ENCODE assay signal across 8 cellular contexts in the genomic region with DNA sequence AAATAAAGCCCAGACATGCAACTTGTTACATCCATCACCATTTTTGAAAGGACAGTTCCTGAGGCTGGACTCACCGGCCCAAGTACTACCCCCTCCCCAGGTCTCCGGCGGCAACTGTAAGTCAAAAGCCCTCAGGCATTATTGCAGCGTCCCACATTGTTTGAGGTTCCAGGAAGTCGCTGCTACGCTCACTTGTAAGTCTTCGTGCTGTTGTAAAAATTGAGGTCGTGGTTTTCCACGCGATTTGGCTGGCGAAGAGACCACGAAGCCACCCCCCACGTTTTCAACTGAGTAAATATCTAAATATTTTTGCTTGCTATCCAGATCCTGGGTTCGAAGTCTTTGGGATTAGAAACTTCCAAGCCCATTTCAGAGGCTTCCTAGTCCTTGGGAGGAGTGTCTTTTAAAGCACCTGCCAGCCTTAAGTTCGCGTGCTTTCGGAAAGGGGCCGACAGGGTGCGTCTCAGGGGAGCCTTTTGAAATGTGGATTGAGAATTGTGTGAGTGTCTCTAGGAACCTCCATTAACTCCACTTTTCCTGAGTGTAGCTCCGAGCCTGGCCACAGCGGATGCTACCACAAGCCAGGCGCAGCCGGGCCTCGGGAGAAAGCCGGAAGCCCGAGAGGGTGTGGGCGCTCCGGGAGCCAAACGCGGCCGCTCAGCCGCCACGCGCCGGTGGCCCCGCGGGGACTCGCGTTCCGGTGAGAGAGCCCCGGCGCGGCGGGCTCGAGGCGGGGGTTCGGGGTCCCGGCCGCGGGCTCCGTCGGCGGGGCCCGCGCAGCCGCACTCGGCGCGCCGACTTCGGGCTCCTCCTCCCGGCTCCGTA. TPM values are rescaled to one million over a fixed set of nuclear protein-coding genes. Genes with fewer than 3 reads are reported as not detected.
A peak's percentile ranks its signal among the peaks of the same experiment; 100 is the strongest.
DNase-seq lines count a peak whose midpoint lies in the region; ATAC-seq and TF ChIP-seq lines count a peak whose summit lies in the region.

A gene with protein sequence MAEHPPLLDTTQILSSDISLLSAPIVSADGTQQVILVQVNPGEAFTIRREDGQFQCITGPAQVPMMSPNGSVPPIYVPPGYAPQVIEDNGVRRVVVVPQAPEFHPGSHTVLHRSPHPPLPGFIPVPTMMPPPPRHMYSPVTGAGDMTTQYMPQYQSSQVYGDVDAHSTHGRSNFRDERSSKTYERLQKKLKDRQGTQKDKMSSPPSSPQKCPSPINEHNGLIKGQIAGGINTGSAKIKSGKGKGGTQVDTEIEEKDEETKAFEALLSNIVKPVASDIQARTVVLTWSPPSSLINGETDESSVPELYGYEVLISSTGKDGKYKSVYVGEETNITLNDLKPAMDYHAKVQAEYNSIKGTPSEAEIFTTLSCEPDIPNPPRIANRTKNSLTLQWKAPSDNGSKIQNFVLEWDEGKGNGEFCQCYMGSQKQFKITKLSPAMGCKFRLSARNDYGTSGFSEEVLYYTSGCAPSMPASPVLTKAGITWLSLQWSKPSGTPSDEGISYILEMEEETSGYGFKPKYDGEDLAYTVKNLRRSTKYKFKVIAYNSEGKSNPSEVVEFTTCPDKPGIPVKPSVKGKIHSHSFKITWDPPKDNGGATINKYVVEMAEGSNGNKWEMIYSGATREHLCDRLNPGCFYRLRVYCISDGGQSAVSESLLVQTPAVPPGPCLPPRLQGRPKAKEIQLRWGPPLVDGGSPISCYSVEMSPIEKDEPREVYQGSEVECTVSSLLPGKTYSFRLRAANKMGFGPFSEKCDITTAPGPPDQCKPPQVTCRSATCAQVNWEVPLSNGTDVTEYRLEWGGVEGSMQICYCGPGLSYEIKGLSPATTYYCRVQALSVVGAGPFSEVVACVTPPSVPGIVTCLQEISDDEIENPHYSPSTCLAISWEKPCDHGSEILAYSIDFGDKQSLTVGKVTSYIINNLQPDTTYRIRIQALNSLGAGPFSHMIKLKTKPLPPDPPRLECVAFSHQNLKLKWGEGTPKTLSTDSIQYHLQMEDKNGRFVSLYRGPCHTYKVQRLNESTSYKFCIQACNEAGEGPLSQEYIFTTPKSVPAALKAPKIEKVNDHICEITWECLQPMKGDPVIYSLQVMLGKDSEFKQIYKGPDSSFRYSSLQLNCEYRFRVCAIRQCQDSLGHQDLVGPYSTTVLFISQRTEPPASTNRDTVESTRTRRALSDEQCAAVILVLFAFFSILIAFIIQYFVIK (plus strand): TSS at position 812 of the 825 bp plus-strand sequence. CDS start 30,279 bp downstream, outside the sequence.

- H4K5ac ChIP-seq in H9 (ENCODE audit: insufficient read length, low read depth, low read length), result no peak within 1 kb of the TSS

- H3K56ac ChIP-seq in H9 (ENCODE audit: insufficient read length, low read depth, low read length), result no peak within 1 kb of the TSS

- H3K23me2 ChIP-seq in H9 (ENCODE audit: insufficient read length, low read depth, low read length, poor library complexity, severe bottlenecking), result peaks cover 8% of the 10 kb centered on the region

- H3K23ac ChIP-seq in H9 (ENCODE audit: insufficient read length, low read depth, low read length), result no peak within 1 kb of the TSS

- peak within 1 kb of the TSS; percentile 74 for H3K9ac ChIP-seq in H9 (ENCODE audit: extremely low read depth, insufficient read length, low read length)

- H3K27ac ChIP-seq in H9 (ENCODE audit: insufficient read length, low read depth, low read length) (peak within 1 kb of the TSS; percentile 21), WERI-Rb-1 (peak within 1 kb of the TSS; percentile 96)

- H2BK12ac ChIP-seq in H9 (ENCODE audit: insufficient read length, low read depth, low read length), result no peak within 1 kb of the TSS

- no peak within 1 kb of the TSS for H2BK20ac ChIP-seq in H9 (ENCODE audit: low read depth, low read length, poor library complexity, severe bottlenecking)

- no peak for DNase-seq in GM10266 (ENCODE audit: extremely low spot score)
- peak; percentile 79 for DNase-seq in H9
- DNase-seq in NB4 (ENCODE audit: low read depth), result peak; percentile 91
- DNase-seq in WERI-Rb-1, result peak; percentile 37
- DNase-seq in dedifferentiated amniotic fluid mesenchymal stem cell (ENCODE audit: extremely low spot score), result peak; percentile 57
- DNase-seq in left lobe of liver (ENCODE audit: low spot score), result peak; percentile 51
- DNase-seq in stimulated activated CD4-positive, alpha-beta T cell treated with anti-CD3 and anti-CD28 coated beads, Interleukin-4, amount 100 ng/mL, for 24 hours, result peak; percentile 34
- DNase-seq in GM13977 (ENCODE audit: low spot score), result no peak

- H3K27me3 ChIP-seq in H9 (ENCODE audit: insufficient read depth, low read length) (no peaks in the 10 kb centered on the region), WERI-Rb-1 (ENCODE audit: insufficient read depth, low read depth, severe bottlenecking) (no peaks in the 10 kb centered on the region)

- TF ChIP-seq CTCF in GM10266 (IDR thresholded peaks at IDR 0.05; ENCODE audit: control insufficient read depth, insufficient read depth, low read depth, missing control alignments) (peak; percentile 5), H9 (conservative IDR thresholded peaks at IDR 0.05) (peak; percentile 12; the same call in 1 of the 3 replicates), NB4 (IDR thresholded peaks at IDR 0.05; ENCODE audit: low read depth, low read length) (no peak), WERI-Rb-1 (IDR thresholded peaks at IDR 0.05; ENCODE audit: low read depth, low read length) (no peak), GM13977 (IDR thresholded peaks at IDR 0.05; ENCODE audit: extremely low read depth, insufficient read depth, missing control alignments) (no peak)

- WGBS in H9 (ENCODE audit: extremely low coverage, insufficient read length, low lambda C conversion rate), result no CpG with 5 or more reads among the region's 63 CpGs

- H2AK5ac ChIP-seq in H9 (ENCODE audit: insufficient read length, low read length), result no peak within 1 kb of the TSS

- no peak within 1 kb of the TSS for H3T11ph ChIP-seq in H9 (ENCODE audit: low read length)

- no peaks in the 10 kb centered on the region for H4K20me1 ChIP-seq in H9 (ENCODE audit: control insufficient read depth, insufficient read depth, insufficient read length)

- H2BK15ac ChIP-seq in H9 (ENCODE audit: low read depth, low read length), result no peak within 1 kb of the TSS

- H3K4me3 Mint-ChIP-seq in H9, result peak within 1 kb of the TSS; percentile 87 to 98

- H3K36me3 ChIP-seq in WERI-Rb-1, result no peaks in the 10 kb centered on the region

- H2BK5ac ChIP-seq in H9 (ENCODE audit: insufficient read length, low read length), result no peak within 1 kb of the TSS

- no peak within 1 kb of the TSS for H2BK120ac ChIP-seq in H9 (ENCODE audit: low read depth, low read length, poor library complexity, severe bottlenecking)

- no peaks in the 10 kb centered on the region for H3K9me3 ChIP-seq in H9 (ENCODE audit: control insufficient read depth, low read depth, low read length)
- peaks cover 2% of the 10 kb centered on the region for H3K9me3 ChIP-seq in WERI-Rb-1 (ENCODE audit: severe bottlenecking)

- ATAC-seq in left lobe of liver, result peak; percentile 64

- peak within 1 kb of the TSS; percentile 93 for H3K4me3 ChIP-seq in NB4 (ENCODE audit: low read depth, low read length)
- peak within 1 kb of the TSS; percentile 69 for H3K4me3 ChIP-seq in WERI-Rb-1 (ENCODE audit: low read depth, low read length)

- no peaks in the 10 kb centered on the region for H3K79me1 ChIP-seq in H9 (ENCODE audit: insufficient read depth, low read depth, low read length, poor library complexity, severe bottlenecking)

- peak within 1 kb of the TSS; percentile 37 for H3K18ac ChIP-seq in H9 (ENCODE audit: insufficient read length, low read depth, low read length)

- in situ Hi-C loops in GM13977 (cut with MboI; ENCODE audit: low pct_unique_long_range_greater_than_20kb, low sequenced_read_pairs, unreplicated experiment), result no loop called here

- peaks cover 10 to 21% (median 14%) of the 10 kb centered on the region in 3 experiments for H3K36me3 Mint-ChIP-seq in H9 (ENCODE audit: insufficient read depth in 1 of 3, low read depth in 3 of 3)

- H3K27me3 Mint-ChIP-seq in H9 (ENCODE audit: low read depth), result peaks cover 2% of the 10 kb centered on the region; the same call in 1 of the 2 replicates

- H3K4me1 Mint-ChIP-seq in H9, result peaks cover 32 to 39% of the 10 kb centered on the region in 2 experiments

- H2AFZ ChIP-seq in H9 (ENCODE audit: low read length), result peak within 1 kb of the TSS; percentile 4

- H4K91ac ChIP-seq in H9 (ENCODE audit: insufficient read length, low read depth, low read length), result no peak within 1 kb of the TSS

- H4K8ac ChIP-seq in H9 (replicated peaks; ENCODE audit: insufficient read length, low read depth, low read length), result no peak within 1 kb of the TSS

- peaks cover 12 to 21% of the 10 kb centered on the region in 2 experiments for H3K9me3 Mint-ChIP-seq in H9

- TF ChIP-seq POLR2A in NB4 (IDR thresholded peaks at IDR 0.05; ENCODE audit: extremely low read depth, insufficient read length), result peak; percentile 70

- no peak within 1 kb of the TSS for H3K4ac ChIP-seq in H9 (ENCODE audit: low read depth, low read length)

- H3K4me1 ChIP-seq in H9 (ENCODE audit: insufficient read depth, low read length), result peaks cover 3% of the 10 kb centered on the region; the same call in 1 of the 2 replicates

- H3K27ac Mint-ChIP-seq in H9, result peak within 1 kb of the TSS; percentile 96 to 97 (median 97)

- H3K4me2 ChIP-seq in H9 (ENCODE audit: insufficient read depth, insufficient read length, low read length), result peak within 1 kb of the TSS; percentile 95

- peaks cover 6% of the 10 kb centered on the region; the same call in 1 of the 2 replicates for H3K79me2 ChIP-seq in H9 (ENCODE audit: insufficient read depth, low read length)

- peak within 1 kb of the TSS; percentile 73 for H3K14ac ChIP-seq in H9 (ENCODE audit: insufficient read depth, low read length)

RNA-seq across cellular contexts. Expression of the gene that starts here (rescaled TPM):
- 27.4 TPM in 2 replicates for total RNA-seq in H9 (2021)
- total RNA-seq in left lobe of liver, result 47.1 TPM

Comparison
In these comparisons a context has a peak if more than half of its experiments do, and no peak if none do; other contexts are left out.
1. DNase-seq: peak in H9 (single experiment), NB4 (single experiment), WERI-Rb-1 (single experiment), dedifferentiated amniotic fluid mesenchymal stem cell (single experiment), left lobe of liver (single experiment) and stimulated activated CD4-positive, alpha-beta T cell treated with anti-CD3 and anti-CD28 coated beads, Interleukin-4, amount 100 ng/mL, for 24 hours (single experiment); none in GM10266 (single experiment) and GM13977 (single experiment).
2. CTCF ChIP-seq: peak in GM10266 (single experiment) and H9 (single experiment); none in NB4 (single experiment), WERI-Rb-1 (single experiment) and GM13977 (single experiment).